In the genomic region with DNA sequence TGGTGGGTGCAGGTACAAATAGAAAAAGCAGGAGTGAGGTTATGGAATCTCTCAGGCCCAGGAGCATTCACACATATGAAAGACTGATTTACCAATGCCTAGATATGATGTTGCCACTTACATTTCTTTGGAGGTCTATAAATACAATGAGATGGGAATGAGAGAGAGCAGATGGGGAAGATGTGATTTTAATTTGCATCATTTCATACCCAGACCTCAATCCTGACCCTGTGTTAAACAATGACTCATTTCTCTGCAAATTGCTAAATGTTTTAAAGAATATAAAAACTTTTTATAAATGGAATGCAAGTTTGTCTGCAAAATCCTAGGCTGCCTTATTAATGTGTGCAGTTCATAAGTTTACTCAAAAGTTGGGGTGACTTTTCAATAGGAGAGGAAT, we compare ENCODE assay signal across 27 cellular contexts. TPM values are rescaled to one million over a fixed set of nuclear protein-coding genes. Genes with fewer than 3 reads are reported as not detected.
A peak's percentile ranks its signal among the peaks of the same experiment; 100 is the strongest.
DNase-seq lines count a peak whose midpoint lies in the region; TF ChIP-seq lines count a peak whose summit lies in the region.
"Had no signal": no experiment of that assay in that cellular context is flagged by ENCODE, and none has a peak within 500 bp of the region (broad histone marks: within the 10 kb centered on the region; RNA-seq: fewer than 3 reads in every experiment).

No MANE protein-coding gene starts in this region.

- DNase-seq in AG08396 (ENCODE audit: low spot score), result peak; percentile 35
- DNase-seq in GM23248, result peak; percentile 54
- peak; percentile 7 for DNase-seq in astrocyte of the spinal cord (ENCODE audit: low read depth, low spot score)
- DNase-seq in fibroblast of the conjunctiva (ENCODE audit: low read depth), result peak; percentile 10
- DNase-seq in NCI-H526 (lab: John Stamatoyannopoulos, UW), result no peak
- DNase-seq in tibial artery, result no peak
- no peak for DNase-seq in HEK293T (ENCODE audit: extremely low spot score)
- no peak for DNase-seq in NCI-H2107 treated with DMSO at 0.1 percent for 48 hours (lab: John Stamatoyannopoulos, UW; ENCODE audit: unreplicated experiment)
- DNase-seq: activated CD8-positive, alpha-beta T cell treated with anti-CD3 and anti-CD28 coated beads for 36 hours; aorta; colonic mucosa; DMS 273 treated with DMSO at 0.1 percent for 48 hours; erythroblast; H7; islet precursor cell; left ventricle myocardium inferior; mesenchymal stem cell; NCI-H2029; NCI-H526 treated with DMSO at 0.1 percent for 48 hours; NK-92 treated with Interleukin-12 subunit alpha and Interleukin-12 subunit beta, amount 100 ng/mL, for 24 hours; retina; stimulated activated naive B cell treated with anti-CD40 and anti-IgM and Interleukin-4, amounts not matched to agents 10 μg/mL and 1 μg/mL and 100 μg/mL, for 72 hours had no signal

- no peak overlapping the region for H3K27ac ChIP-seq in GM23248
- H3K27ac ChIP-seq in tibial artery, result no peak overlapping the region
- H3K27ac ChIP-seq: BLaER1, colonic mucosa, left ventricle myocardium inferior, neural progenitor cell, parathyroid adenoma, skin epidermis, vagina had no signal

- no peak overlapping the region for H3K9ac ChIP-seq in GM23248
- H3K9ac ChIP-seq: BLaER1, neural progenitor cell, parathyroid adenoma had no signal

- no peaks in the 10 kb centered on the region for H4K20me1 ChIP-seq in GM23248 (ENCODE audit: insufficient read depth)
- H4K20me1 ChIP-seq: BLaER1 had no signal

- intact Hi-C loops in tibial artery (cut with DNase I; ENCODE audit: low total_unique reads), result no loop called here

- TF ChIP-seq CTCF in astrocyte of the spinal cord (IDR thresholded peaks at IDR 0.05; ENCODE audit: low read depth, low read length) (no peak), tibial artery (IDR thresholded peaks at IDR 0.05) (no peak)

- H3K9me2 ChIP-seq in GM23248 (ENCODE audit: insufficient read depth), result no peaks in the 10 kb centered on the region

- H3K4me1 ChIP-seq in GM23248 (ENCODE audit: insufficient read depth), result peaks cover 24% of the 10 kb centered on the region
- H3K4me1 ChIP-seq in tibial artery, result no peaks in the 10 kb centered on the region
- H3K4me1 ChIP-seq: colonic mucosa, left ventricle myocardium inferior, neural progenitor cell, parathyroid adenoma, vagina had no signal

- H3K4me2 ChIP-seq in GM23248 (ENCODE audit: unreplicated experiment), result no peak overlapping the region
- H3K4me2 ChIP-seq: BLaER1, neural progenitor cell had no signal

- POLR2A ChIA-PET in HEK293T (lab: Yijun Ruan, JAX), result interaction anchor here (0.7 kb wide), 1 partner anchor 744 kb away, joined by 3 read pairs; no protein-coding TSS in a partner anchor

- no peaks in the 10 kb centered on the region for H3K27me3 ChIP-seq in GM23248 (replicated peaks; ENCODE audit: insufficient read depth)
- H3K27me3 ChIP-seq in tibial artery, result no peaks in the 10 kb centered on the region
- H3K27me3 ChIP-seq: BLaER1, colonic mucosa, neural progenitor cell, vagina had no signal

- H3K9me3 ChIP-seq in GM23248 (ENCODE audit: low read depth) (no peaks in the 10 kb centered on the region), tibial artery (no peaks in the 10 kb centered on the region)
- H3K9me3 ChIP-seq: BLaER1, colonic mucosa, left ventricle myocardium inferior, vagina had no signal

- no peak overlapping the region for H2AFZ ChIP-seq in GM23248
- H2AFZ ChIP-seq: neural progenitor cell, parathyroid adenoma had no signal

- peaks cover 20% of the 10 kb centered on the region for H3F3A ChIP-seq in GM23248 (ENCODE audit: insufficient read depth)

- H3K36me3 ChIP-seq in GM23248 (ENCODE audit: low read depth), result no peaks in the 10 kb centered on the region
- H3K36me3 ChIP-seq in tibial artery, result no peaks in the 10 kb centered on the region
- H3K36me3 ChIP-seq: BLaER1, colonic mucosa, left ventricle myocardium inferior, neural progenitor cell, vagina had no signal

- no peaks in the 10 kb centered on the region for H3K79me2 ChIP-seq in GM23248 (ENCODE audit: insufficient read depth)
- H3K79me2 ChIP-seq: parathyroid adenoma had no signal

- in situ Hi-C loops in GM23248 (cut with MboI), result no loop called here
- in situ Hi-C loops in astrocyte of the spinal cord (cut with HindIII; ENCODE audit: low sequenced_read_pairs), result no loop called here

- no peak overlapping the region for H3K4me3 ChIP-seq in GM23248
- H3K4me3 ChIP-seq in astrocyte of the spinal cord (ENCODE audit: low read depth, low read length), result no peak overlapping the region
- no peak overlapping the region for H3K4me3 ChIP-seq in tibial artery
- H3K4me3 ChIP-seq: BLaER1, colonic mucosa, left ventricle myocardium inferior, neural progenitor cell, skin epidermis, vagina had no signal

- CTCF ChIA-PET in HEK293T (lab: Yijun Ruan, JAX), result no interaction called here

TF ChIP-seq in HEK293T, 16 proteins besides CTCF, POLR2A, EP300 and RAD21:
- TF ChIP-seq ZNF384 (IDR thresholded peaks at IDR 0.05) (no peak), ELF4 (IDR thresholded peaks at IDR 0.05) (no peak), FOXM1 (IDR thresholded peaks at IDR 0.05; ENCODE audit: borderline replicate concordance) (no peak), CTBP1 (IDR thresholded peaks at IDR 0.05; ENCODE audit: borderline replicate concordance) (no peak), LEF1 (IDR thresholded peaks at IDR 0.05; ENCODE audit: borderline replicate concordance) (no peak), NFRKB (IDR thresholded peaks at IDR 0.05) (no peak), FOXA1 (IDR thresholded peaks at IDR 0.05) (no peak), FOXK2 (IDR thresholded peaks at IDR 0.05) (no peak), SUZ12 (IDR thresholded peaks at IDR 0.05) (no peak), TARDBP (IDR thresholded peaks at IDR 0.05) (no peak), ARNT (IDR thresholded peaks at IDR 0.05) (no peak), L3MBTL2 (conservative IDR thresholded peaks at IDR 0.05) (no peak), HDGF (IDR thresholded peaks at IDR 0.05; ENCODE audit: borderline replicate concordance) (no peak), SP1 (IDR thresholded peaks at IDR 0.05) (no peak), BHLHE40 (IDR thresholded peaks at IDR 0.05; ENCODE audit: borderline replicate concordance) (no peak)
- TF ChIP-seq, protein P1, sequence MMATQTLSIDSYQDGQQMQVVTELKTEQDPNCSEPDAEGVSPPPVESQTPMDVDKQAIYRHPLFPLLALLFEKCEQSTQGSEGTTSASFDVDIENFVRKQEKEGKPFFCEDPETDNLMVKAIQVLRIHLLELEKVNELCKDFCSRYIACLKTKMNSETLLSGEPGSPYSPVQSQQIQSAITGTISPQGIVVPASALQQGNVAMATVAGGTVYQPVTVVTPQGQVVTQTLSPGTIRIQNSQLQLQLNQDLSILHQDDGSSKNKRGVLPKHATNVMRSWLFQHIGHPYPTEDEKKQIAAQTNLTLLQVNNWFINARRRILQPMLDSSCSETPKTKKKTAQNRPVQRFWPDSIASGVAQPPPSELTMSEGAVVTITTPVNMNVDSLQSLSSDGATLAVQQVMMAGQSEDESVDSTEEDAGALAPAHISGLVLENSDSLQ (IDR thresholded peaks at IDR 0.05), result no peak

RNA-seq across cellular contexts. Expression of a gene that starts 38.6 kb away (rescaled TPM):
- total RNA-seq in GM23248 (2014; rRNA removed; shearing (Covaris generic)), result 13.8 and 14.7 TPM in 2 replicates
- 15.0 and 16.5 TPM in 2 replicates for polyA plus RNA-seq in GM23248 (2016; fragmentation: Nextera tagmentation; extraction: Ambion mirVana)

Comparison
In these comparisons a context has a peak if more than half of its experiments do, and no peak if none do; other contexts are left out.
1. DNase-seq: peak in AG08396 (single experiment), GM23248 (single experiment), astrocyte of the spinal cord (single experiment) and fibroblast of the conjunctiva (single experiment); none in NCI-H526 (0 of 2), tibial artery (0 of 2), HEK293T (single experiment) and NCI-H2107 treated with DMSO at 0.1 percent for 48 hours (single experiment).